ENCODE assay signal across 8 cellular contexts in genomic region chr12:1531654-1532366, GRCh38.
DNase-seq lines count a peak whose midpoint lies in the region; ATAC-seq and TF ChIP-seq lines count a peak whose summit lies in the region.

No MANE protein-coding gene starts in this region.

- no peak for ATAC-seq in foreskin keratinocyte
- no peak for ATAC-seq in GM18870 (IDR thresholded peaks at IDR 0.05; ENCODE audit: unreplicated experiment)

- H3K27ac ChIP-seq in OCI-LY3 (ENCODE audit: low read length), result no peak overlapping the region
- H3K27ac ChIP-seq in esophagus (ENCODE audit: low read depth in 2 of 2, low read length in 1 of 2), result no peak overlapping the region
- peak overlapping the region in 1 of 4 donors; percentile 48 for H3K27ac ChIP-seq in sigmoid colon
- no peak overlapping the region for H3K27ac ChIP-seq in foreskin keratinocyte

- H3K9ac ChIP-seq in OCI-LY3 (ENCODE audit: low read length), result peak overlapping the region; percentile 63

- H2AFZ ChIP-seq in OCI-LY3 (ENCODE audit: low read depth, low read length), result no peak overlapping the region

- no peak for TF ChIP-seq CTCF in GM12865 (IDR thresholded peaks at IDR 0.05; ENCODE audit: insufficient read depth, low read depth, low read length, missing control alignments)
- no peak for TF ChIP-seq CTCF in OCI-LY3 (IDR thresholded peaks at IDR 0.05; ENCODE audit: low read depth, low read length)
- no peak for TF ChIP-seq CTCF in sigmoid colon (IDR thresholded peaks at IDR 0.05)
- TF ChIP-seq CTCF in foreskin keratinocyte (conservative IDR thresholded peaks at IDR 0.05), result no peak

- no peaks in the 10 kb centered on the region for H3K36me3 ChIP-seq in OCI-LY3 (replicated peaks; ENCODE audit: low read depth, low read length)
- H3K36me3 ChIP-seq in esophagus (ENCODE audit: control insufficient read depth in 2 of 2, insufficient read depth in 2 of 2, low read length in 1 of 2), result no peaks in the 10 kb centered on the region
- no peaks in the 10 kb centered on the region for H3K36me3 ChIP-seq in sigmoid colon

- WGBS in esophagus, 2 donors, result 35 to 41% methylated on average over 26 of the region's 26 CpGs
- 23 to 51% methylated on average over 26 of the region's 26 CpGs for WGBS in sigmoid colon, 2 donors

- H3K4me2 ChIP-seq in OCI-LY3 (ENCODE audit: low read length), result peak overlapping the region; percentile 84

- peak; percentile 63 for DNase-seq in GM12865 (ENCODE audit: low read depth)
- DNase-seq in sigmoid colon, result no peak
- DNase-seq in foreskin keratinocyte, result no peak
- no peak for DNase-seq in COLO829 (ENCODE audit: low spot score)
- DNase-seq in activated gamma-delta T cell (lab: John Stamatoyannopoulos, UW), result no peak

- H3K4me3 ChIP-seq in GM12865 (ENCODE audit: low read depth, low read length) (peak overlapping the region; percentile 66), OCI-LY3 (ENCODE audit: low read length) (peak overlapping the region; percentile 77), esophagus (ENCODE audit: low read depth in 1 of 2, low read length in 2 of 2) (peak overlapping the region; percentile 55 to 80), sigmoid colon (peak overlapping the region in 3 of 4 donors; percentile 59 to 64 (median 63))

- TF ChIP-seq EP300 in sigmoid colon (IDR thresholded peaks at IDR 0.05), result no peak

- H3K4me1 ChIP-seq in OCI-LY3 (ENCODE audit: low read length) (peaks cover 50% of the 10 kb centered on the region), esophagus (ENCODE audit: control insufficient read depth in 2 of 2, insufficient read depth in 2 of 2, low read length in 1 of 2) (peaks cover 2 to 6% of the 10 kb centered on the region in 2 donors), sigmoid colon (peaks cover 0 to 32% (median 16%) of the 10 kb centered on the region in 4 donors), foreskin keratinocyte (peaks cover 5% of the 10 kb centered on the region)

- peaks cover 57% of the 10 kb centered on the region for H3K79me2 ChIP-seq in OCI-LY3 (ENCODE audit: low read length)

- H3K27me3 ChIP-seq in OCI-LY3 (ENCODE audit: low read depth, low read length) (peaks cover 8% of the 10 kb centered on the region), esophagus (ENCODE audit: control insufficient read depth in 1 of 2, insufficient read depth in 2 of 2, low read length in 2 of 2) (no peaks in the 10 kb centered on the region), sigmoid colon (peaks cover 0 to 29% (median 19%) of the 10 kb centered on the region in 3 donors), foreskin keratinocyte (peaks cover 12% of the 10 kb centered on the region)

- TF ChIP-seq POLR2A in sigmoid colon (IDR thresholded peaks at IDR 0.05), result no peak

- H4K20me1 ChIP-seq in OCI-LY3 (ENCODE audit: insufficient read depth, low read length), result no peaks in the 10 kb centered on the region; the same call in 1 of the 2 replicates

- no peaks in the 10 kb centered on the region for H3K9me3 ChIP-seq in OCI-LY3 (ENCODE audit: insufficient read depth, low read length)
- no peaks in the 10 kb centered on the region for H3K9me3 ChIP-seq in esophagus (ENCODE audit: control insufficient read depth in 2 of 2, insufficient read depth in 1 of 2, low read depth in 1 of 2, low read length in 1 of 2)
- H3K9me3 ChIP-seq in sigmoid colon, result no peaks in the 10 kb centered on the region

- intact Hi-C loops in sigmoid colon (cut with DNase I), result no loop called here
